Comparison of ENCODE assay signal across 8 cellular contexts in genomic region chr14:70426555-70426954, GRCh38. TPM values are rescaled to one million over a fixed set of nuclear protein-coding genes. Genes with fewer than 3 reads are reported as not detected.
"Had no signal": no experiment of that assay in that cellular context is flagged by ENCODE, and none has a peak within 500 bp of the region (broad histone marks: within the 10 kb centered on the region; RNA-seq: fewer than 3 reads in every experiment).

No MANE protein-coding gene starts in this region.

RNA-seq across cellular contexts. Expression of gene ADAM21, which starts 25.4 kb away (rescaled TPM):
- total RNA-seq: natural killer cell, neural crest cell, omental fat pad, osteocyte, posterior vena cava, sciatic nerve, skeletal muscle tissue, smooth muscle cell had no signal
- polyA plus RNA-seq: smooth muscle cell had no signal
